Comparison of ENCODE assay signal across 1 cellular context in the genomic region with DNA sequence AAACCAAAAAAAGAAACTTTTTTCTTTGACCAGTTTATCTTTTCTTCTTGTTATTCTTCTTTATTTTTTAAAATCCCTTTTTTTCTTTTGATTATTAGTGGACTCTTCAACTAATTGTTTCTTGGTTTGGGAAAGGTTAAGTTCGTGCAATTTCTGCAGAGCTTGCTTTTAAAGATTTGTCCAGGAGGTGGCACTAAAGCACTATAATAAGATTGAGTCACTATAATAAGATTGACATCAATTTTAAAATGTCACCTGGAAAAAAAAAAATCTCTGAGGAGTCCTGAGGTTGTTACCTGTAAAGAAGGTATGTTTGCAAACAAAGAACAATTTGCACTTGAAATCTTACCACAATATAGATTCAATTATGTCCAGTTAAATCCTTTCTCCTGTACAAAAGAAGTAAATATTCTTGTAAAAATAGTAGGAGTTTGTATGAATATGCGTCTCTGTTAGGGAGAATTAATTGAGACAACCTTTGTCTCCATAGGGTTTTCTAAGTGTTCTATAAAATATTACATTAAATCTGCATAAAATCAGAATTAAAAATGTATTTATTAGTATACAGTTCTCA.
TF ChIP-seq lines count a peak whose summit lies in the region.

No MANE protein-coding gene starts in this region.

TF ChIP-seq in GM23338, 12 proteins besides CTCF, POLR2A, EP300 and RAD21 (continued from another document):
- TF ChIP-seq, protein P1, sequence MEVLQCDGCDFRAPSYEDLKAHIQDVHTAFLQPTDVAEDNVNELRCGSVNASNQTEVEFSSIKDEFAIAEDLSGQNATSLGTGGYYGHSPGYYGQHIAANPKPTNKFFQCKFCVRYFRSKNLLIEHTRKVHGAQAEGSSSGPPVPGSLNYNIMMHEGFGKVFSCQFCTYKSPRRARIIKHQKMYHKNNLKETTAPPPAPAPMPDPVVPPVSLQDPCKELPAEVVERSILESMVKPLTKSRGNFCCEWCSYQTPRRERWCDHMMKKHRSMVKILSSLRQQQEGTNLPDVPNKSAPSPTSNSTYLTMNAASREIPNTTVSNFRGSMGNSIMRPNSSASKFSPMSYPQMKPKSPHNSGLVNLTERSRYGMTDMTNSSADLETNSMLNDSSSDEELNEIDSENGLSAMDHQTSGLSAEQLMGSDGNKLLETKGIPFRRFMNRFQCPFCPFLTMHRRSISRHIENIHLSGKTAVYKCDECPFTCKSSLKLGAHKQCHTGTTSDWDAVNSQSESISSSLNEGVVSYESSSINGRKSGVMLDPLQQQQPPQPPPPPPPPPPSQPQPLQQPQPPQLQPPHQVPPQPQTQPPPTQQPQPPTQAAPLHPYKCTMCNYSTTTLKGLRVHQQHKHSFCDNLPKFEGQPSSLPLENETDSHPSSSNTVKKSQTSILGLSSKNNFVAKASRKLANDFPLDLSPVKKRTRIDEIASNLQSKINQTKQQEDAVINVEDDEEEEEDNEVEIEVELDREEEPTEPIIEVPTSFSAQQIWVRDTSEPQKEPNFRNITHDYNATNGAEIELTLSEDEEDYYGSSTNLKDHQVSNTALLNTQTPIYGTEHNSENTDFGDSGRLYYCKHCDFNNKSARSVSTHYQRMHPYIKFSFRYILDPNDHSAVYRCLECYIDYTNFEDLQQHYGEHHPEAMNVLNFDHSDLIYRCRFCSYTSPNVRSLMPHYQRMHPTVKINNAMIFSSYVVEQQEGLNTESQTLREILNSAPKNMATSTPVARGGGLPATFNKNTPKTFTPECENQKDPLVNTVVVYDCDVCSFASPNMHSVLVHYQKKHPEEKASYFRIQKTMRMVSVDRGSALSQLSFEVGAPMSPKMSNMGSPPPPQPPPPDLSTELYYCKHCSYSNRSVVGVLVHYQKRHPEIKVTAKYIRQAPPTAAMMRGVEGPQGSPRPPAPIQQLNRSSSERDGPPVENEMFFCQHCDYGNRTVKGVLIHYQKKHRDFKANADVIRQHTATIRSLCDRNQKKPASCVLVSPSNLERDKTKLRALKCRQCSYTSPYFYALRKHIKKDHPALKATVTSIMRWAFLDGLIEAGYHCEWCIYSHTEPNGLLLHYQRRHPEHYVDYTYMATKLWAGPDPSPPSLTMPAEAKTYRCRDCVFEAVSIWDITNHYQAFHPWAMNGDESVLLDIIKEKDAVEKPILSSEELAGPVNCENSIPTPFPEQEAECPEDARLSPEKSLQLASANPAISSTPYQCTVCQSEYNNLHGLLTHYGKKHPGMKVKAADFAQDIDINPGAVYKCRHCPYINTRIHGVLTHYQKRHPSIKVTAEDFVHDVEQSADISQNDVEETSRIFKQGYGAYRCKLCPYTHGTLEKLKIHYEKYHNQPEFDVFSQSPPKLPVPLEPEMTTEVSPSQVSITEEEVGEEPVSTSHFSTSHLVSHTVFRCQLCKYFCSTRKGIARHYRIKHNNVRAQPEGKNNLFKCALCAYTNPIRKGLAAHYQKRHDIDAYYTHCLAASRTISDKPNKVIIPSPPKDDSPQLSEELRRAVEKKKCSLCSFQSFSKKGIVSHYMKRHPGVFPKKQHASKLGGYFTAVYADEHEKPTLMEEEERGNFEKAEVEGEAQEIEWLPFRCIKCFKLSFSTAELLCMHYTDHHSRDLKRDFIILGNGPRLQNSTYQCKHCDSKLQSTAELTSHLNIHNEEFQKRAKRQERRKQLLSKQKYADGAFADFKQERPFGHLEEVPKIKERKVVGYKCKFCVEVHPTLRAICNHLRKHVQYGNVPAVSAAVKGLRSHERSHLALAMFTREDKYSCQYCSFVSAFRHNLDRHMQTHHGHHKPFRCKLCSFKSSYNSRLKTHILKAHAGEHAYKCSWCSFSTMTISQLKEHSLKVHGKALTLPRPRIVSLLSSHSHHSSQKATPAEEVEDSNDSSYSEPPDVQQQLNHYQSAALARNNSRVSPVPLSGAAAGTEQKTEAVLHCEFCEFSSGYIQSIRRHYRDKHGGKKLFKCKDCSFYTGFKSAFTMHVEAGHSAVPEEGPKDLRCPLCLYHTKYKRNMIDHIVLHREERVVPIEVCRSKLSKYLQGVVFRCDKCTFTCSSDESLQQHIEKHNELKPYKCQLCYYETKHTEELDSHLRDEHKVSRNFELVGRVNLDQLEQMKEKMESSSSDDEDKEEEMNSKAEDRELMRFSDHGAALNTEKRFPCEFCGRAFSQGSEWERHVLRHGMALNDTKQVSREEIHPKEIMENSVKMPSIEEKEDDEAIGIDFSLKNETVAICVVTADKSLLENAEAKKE (CRISPR knock-in tag; IDR thresholded peaks at IDR 0.05), result no peak
- TF ChIP-seq NANOG (IDR thresholded peaks at IDR 0.05; ENCODE audit: borderline replicate concordance), result no peak
